30 cellular contexts compared by ENCODE assay signal in genomic region chr13:98035373-98035772, GRCh38.
"Had no signal": no experiment of that assay in that cellular context is flagged by ENCODE, and none has a peak within 500 bp of the region (broad histone marks: within the 10 kb centered on the region; RNA-seq: fewer than 3 reads in every experiment).

No MANE protein-coding gene starts in this region.

- FAIRE-seq: pancreas had no signal

- H3K36me3 ChIP-seq: neutrophil, pancreas, prostate gland, spleen, suprapubic skin, tibial artery, transverse colon, upper lobe of right lung, uterus had no signal

- DNase-seq: naive B cell; naive thymus-derived CD8-positive, alpha-beta T cell; nephron progenitor cell; nucleus accumbens; pancreas; right cardiac atrium; spleen; stimulated activated CD4-positive, alpha-beta T cell treated with anti-CD3 and anti-CD28 coated beads, Interleukin-12 subunit alpha, Interleukin-12 subunit beta, amount 100 ng/mL, for 4 hours; stimulated activated CD4-positive, alpha-beta T cell treated with anti-CD3 and anti-CD28 coated beads, Interleukin-1b, Interleukin-23, amount 100 ng/mL, for 48 hours; stimulated activated CD4-positive, alpha-beta T cell treated with anti-CD3 and anti-CD28 coated beads, Interleukin-4, amount 100 ng/mL, for 1 hour; stimulated activated CD4-positive, alpha-beta T cell treated with anti-CD3 and anti-CD28 coated beads, Interleukin-4, amount 100 ng/mL, for 4 hours; stimulated activated CD8-positive, alpha-beta memory T cell treated with anti-CD3 and anti-CD28 coated beads, Interleukin-4, amount 100 ng/mL, for 48 hours; stimulated activated naive CD4-positive, alpha-beta T cell; stimulated activated naive CD8-positive, alpha-beta T cell treated with anti-CD3 and anti-CD28 coated beads, Interleukin-15, amount 100 ng/mL, for 72 hours; stimulated activated naive CD8-positive, alpha-beta T cell treated with anti-CD3 and anti-CD28 coated beads, Interleukin-15, Interleukin-2, amounts not matched to agents 100 U/mL and 50 U/mL, for 24 hours; substantia nigra; testis; tibial artery; transverse colon; upper lobe of right lung; uterus had no signal

- H3K9me3 ChIP-seq: neutrophil, pancreas, prostate gland, spleen, suprapubic skin, testis, tibial artery, transverse colon, upper lobe of right lung, uterus had no signal

- H3K27me3 ChIP-seq: neutrophil, pancreas, suprapubic skin, testis, tibial artery, transverse colon, upper lobe of right lung, uterus had no signal

- H3K27ac Mint-ChIP-seq: naive B cell; natural killer cell treated with Interleukin-12 subunit alpha and Interleukin-12 subunit beta and Interleukin-15 and Interleukin-18, amount 100 ng/mL, for 72 hours; nephron progenitor cell; stimulated activated naive CD8-positive, alpha-beta T cell treated with anti-CD3 and anti-CD28 coated beads, Interleukin-15, amount 100 ng/mL, for 72 hours; type B pancreatic cell had no signal

- H3K4me1 ChIP-seq: prostate gland, spleen, suprapubic skin, testis, tibial artery, upper lobe of right lung, uterus had no signal

- ATAC-seq: naive thymus-derived CD8-positive, alpha-beta T cell; pancreas; right cardiac atrium; sciatic nerve; stimulated activated naive CD8-positive, alpha-beta T cell treated with anti-CD3 and anti-CD28 coated beads, Interleukin-15, amount 100 ng/mL, for 72 hours; stimulated activated naive CD8-positive, alpha-beta T cell treated with anti-CD3 and anti-CD28 coated beads, Interleukin-15, Interleukin-2, amounts not matched to agents 100 U/mL and 50 U/mL, for 24 hours; upper lobe of right lung had no signal

- H3K4me3 ChIP-seq: pancreas, prostate gland, skin epidermis, smooth muscle cell, spleen, suprapubic skin, testis, tibial artery, transverse colon, upper lobe of right lung, uterus had no signal

- H3K36me3 Mint-ChIP-seq: naive B cell; naive thymus-derived CD8-positive, alpha-beta T cell; natural killer cell treated with Interleukin-12 subunit alpha and Interleukin-12 subunit beta and Interleukin-15 and Interleukin-18, amount 100 ng/mL, for 72 hours; type B pancreatic cell had no signal

- H3K27ac ChIP-seq: neutrophil, pancreas, prostate gland, skin epidermis, spleen, suprapubic skin, testis, tibial artery, transverse colon, upper lobe of right lung, uterus had no signal

- H3K9me3 Mint-ChIP-seq: natural killer cell treated with Interleukin-12 subunit alpha and Interleukin-12 subunit beta and Interleukin-15 and Interleukin-18, amount 100 ng/mL, for 72 hours; nephron progenitor cell; neural crest cell; stimulated activated naive CD8-positive, alpha-beta T cell treated with anti-CD3 and anti-CD28 coated beads, Interleukin-15, amount 100 ng/mL, for 72 hours; type B pancreatic cell had no signal

- H3K4me1 Mint-ChIP-seq: naive B cell; naive thymus-derived CD8-positive, alpha-beta T cell; stimulated activated naive CD8-positive, alpha-beta T cell treated with anti-CD3 and anti-CD28 coated beads, Interleukin-15, amount 100 ng/mL, for 72 hours had no signal

- H3K4me2 ChIP-seq: smooth muscle cell had no signal

- H3K4me3 Mint-ChIP-seq: naive B cell; naive thymus-derived CD8-positive, alpha-beta T cell; natural killer cell treated with Interleukin-12 subunit alpha and Interleukin-12 subunit beta and Interleukin-15 and Interleukin-18, amount 100 ng/mL, for 72 hours; nephron progenitor cell; neural crest cell; stimulated activated naive CD8-positive, alpha-beta T cell treated with anti-CD3 and anti-CD28 coated beads, Interleukin-15, amount 100 ng/mL, for 72 hours; type B pancreatic cell had no signal
